8 cellular contexts compared by ENCODE assay signal in genomic region chr7:149771199-149771636, GRCh38. TPM values are rescaled to one million over a fixed set of nuclear protein-coding genes. Genes with fewer than 3 reads are reported as not detected.
DNase-seq lines count a peak whose midpoint lies in the region; ATAC-seq and TF ChIP-seq lines count a peak whose summit lies in the region.

No MANE protein-coding gene starts in this region.

- H3K9me3 ChIP-seq in hepatocyte (ENCODE audit: low read depth), result no peaks in the 10 kb centered on the region

- peaks cover 4% of the 10 kb centered on the region for H4K20me1 ChIP-seq in hepatocyte (ENCODE audit: insufficient read depth, poor library complexity, severe bottlenecking)

- no peaks in the 10 kb centered on the region for H3K36me3 ChIP-seq in hepatocyte (replicated peaks; ENCODE audit: insufficient read depth, low read depth)

- no peaks in the 10 kb centered on the region for H3K36me3 Mint-ChIP-seq in activated CD4-positive, alpha-beta memory T cell treated with anti-CD3 and anti-CD28 coated beads, Interleukin-2, amount 10 ng/mL, durations not matched to agents 7 days and 5 days (ENCODE audit: low read depth)
- H3K36me3 Mint-ChIP-seq in stimulated activated naive B cell treated with anti-CD40 and anti-IgM and Interleukin-4, amounts not matched to agents 10 μg/mL and 1 μg/mL and 100 μg/mL, for 72 hours, result no peaks in the 10 kb centered on the region

- intact Hi-C loops in posterior vena cava (cut with DNase I), result no loop called here

- peak overlapping the region; percentile 38 for H3K4me3 ChIP-seq in hepatocyte

- H3K27me3 Mint-ChIP-seq in activated CD4-positive, alpha-beta memory T cell treated with anti-CD3 and anti-CD28 coated beads, Interleukin-2, amount 10 ng/mL, durations not matched to agents 7 days and 5 days, result peaks cover 22% of the 10 kb centered on the region
- H3K27me3 Mint-ChIP-seq in stimulated activated naive B cell treated with anti-CD40 and anti-IgM and Interleukin-4, amounts not matched to agents 10 μg/mL and 1 μg/mL and 100 μg/mL, for 72 hours, result peaks cover 22 to 34% of the 10 kb centered on the region in 2 donors

- H2AFZ ChIP-seq in hepatocyte, result peak overlapping the region; percentile 46

- POLR2A ChIA-PET in activated CD4-positive, alpha-beta memory T cell treated with anti-CD3 and anti-CD28 coated beads, Interleukin-2, amount 10 ng/mL, durations not matched to agents 7 days and 5 days (lab: Charles Lee), result interaction anchor here (0.9 kb wide), 1 partner anchor 29 kb away, joined by 4 read pairs; no protein-coding TSS in a partner anchor

- peak overlapping the region; percentile 99 for H3K4me2 ChIP-seq in hepatocyte

- CTCF ChIA-PET in activated CD4-positive, alpha-beta memory T cell treated with anti-CD3 and anti-CD28 coated beads, Interleukin-2, amount 10 ng/mL, durations not matched to agents 7 days and 5 days (lab: Charles Lee), result interaction anchor here (1.0 to 1.8 kb wide), 3 partner anchors 29 to 147 kb away, joined by 3 to 8 read pairs (median 4); no protein-coding TSS in a partner anchor

- H3K79me2 ChIP-seq in hepatocyte, result no peaks in the 10 kb centered on the region

- H3K27ac Mint-ChIP-seq in activated CD4-positive, alpha-beta memory T cell treated with anti-CD3 and anti-CD28 coated beads, Interleukin-2, amount 10 ng/mL, durations not matched to agents 7 days and 5 days, result no peak overlapping the region
- H3K27ac Mint-ChIP-seq in stimulated activated naive B cell treated with anti-CD40 and anti-IgM and Interleukin-4, amounts not matched to agents 10 μg/mL and 1 μg/mL and 100 μg/mL, for 72 hours, result no peak overlapping the region

- peak; percentile 31 for ATAC-seq in GM19351 (IDR thresholded peaks at IDR 0.05; ENCODE audit: unreplicated experiment)
- ATAC-seq in HG03066 (IDR thresholded peaks at IDR 0.05; ENCODE audit: low read depth, unreplicated experiment), result peak; percentile 18
- ATAC-seq in stimulated activated naive B cell treated with anti-CD40 and anti-IgM and Interleukin-4, amounts not matched to agents 10 μg/mL and 1 μg/mL and 100 μg/mL, for 72 hours (replicated peaks), result peak; percentile 29 to 32

- 22% methylated on average over 12 of the region's 13 CpGs for WGBS in hepatocyte (ENCODE audit: low lambda C conversion rate, missing lambda C conversion rate)

- H3K27ac ChIP-seq in hepatocyte, result no peak overlapping the region

- peak overlapping the region; percentile 37 for H3K4me3 Mint-ChIP-seq in activated CD4-positive, alpha-beta memory T cell treated with anti-CD3 and anti-CD28 coated beads, Interleukin-2, amount 10 ng/mL, durations not matched to agents 7 days and 5 days
- peak overlapping the region; percentile 81 to 87 for H3K4me3 Mint-ChIP-seq in stimulated activated naive B cell treated with anti-CD40 and anti-IgM and Interleukin-4, amounts not matched to agents 10 μg/mL and 1 μg/mL and 100 μg/mL, for 72 hours

- no peak for TF ChIP-seq CTCF in hepatocyte (IDR thresholded peaks at IDR 0.05; ENCODE audit: poor library complexity)

- H3K9me2 ChIP-seq in hepatocyte (replicated peaks; ENCODE audit: insufficient read depth), result no peaks in the 10 kb centered on the region

- H3K4me1 Mint-ChIP-seq in activated CD4-positive, alpha-beta memory T cell treated with anti-CD3 and anti-CD28 coated beads, Interleukin-2, amount 10 ng/mL, durations not matched to agents 7 days and 5 days, result peaks cover 6% of the 10 kb centered on the region
- H3K4me1 Mint-ChIP-seq in stimulated activated naive B cell treated with anti-CD40 and anti-IgM and Interleukin-4, amounts not matched to agents 10 μg/mL and 1 μg/mL and 100 μg/mL, for 72 hours, result peaks cover 17 to 20% of the 10 kb centered on the region in 2 donors

- peaks cover 33% of the 10 kb centered on the region for H3K27me3 ChIP-seq in hepatocyte

- peaks cover 16% of the 10 kb centered on the region for H3K4me1 ChIP-seq in hepatocyte (ENCODE audit: insufficient read depth)

- H3K9me3 Mint-ChIP-seq in activated CD4-positive, alpha-beta memory T cell treated with anti-CD3 and anti-CD28 coated beads, Interleukin-2, amount 10 ng/mL, durations not matched to agents 7 days and 5 days, result no peaks in the 10 kb centered on the region
- H3K9me3 Mint-ChIP-seq in stimulated activated naive B cell treated with anti-CD40 and anti-IgM and Interleukin-4, amounts not matched to agents 10 μg/mL and 1 μg/mL and 100 μg/mL, for 72 hours, result no peaks in the 10 kb centered on the region

- no peak for DNase-seq in activated CD4-positive, alpha-beta memory T cell treated with anti-CD3 and anti-CD28 coated beads, Interleukin-2, amount 10 ng/mL, durations not matched to agents 7 days and 5 days
- peak; percentile 26 for DNase-seq in hepatocyte (ENCODE audit: low spot score)
- DNase-seq in stimulated activated naive B cell treated with anti-CD40 and anti-IgM and Interleukin-4, amounts not matched to agents 10 μg/mL and 1 μg/mL and 100 μg/mL, for 72 hours, result no peak
- DNase-seq in posterior vena cava (ENCODE audit: low spot score), result no peak
- no peak for DNase-seq in Ammon's horn (ENCODE audit: low spot score)
- no peak for DNase-seq in stimulated activated CD8-positive, alpha-beta memory T cell treated with anti-CD3 and anti-CD28 coated beads, Interleukin-4, amount 100 ng/mL, for 48 hours

RNA-seq across cellular contexts. Expression of gene ZNF467, which starts 2.2 kb away (rescaled TPM):
- total RNA-seq in activated CD4-positive, alpha-beta memory T cell treated with anti-CD3 and anti-CD28 coated beads, Interleukin-2, amount 10 ng/mL, durations not matched to agents 7 days and 5 days, result under 1 TPM; 0.25 to 0.33 TPM
- total RNA-seq in hepatocyte (5.9 and 7.8 TPM in 2 replicates), posterior vena cava (10 to 100 TPM; 10.9 to 12.0 TPM)
- polyA plus RNA-seq in hepatocyte, result 15.6 and 21.9 TPM in 2 replicates
